25 cellular contexts compared by ENCODE assay signal in genomic region chr9:136187683-136188586, GRCh38. TPM values are rescaled to one million over a fixed set of nuclear protein-coding genes. Genes with fewer than 3 reads are reported as not detected.
"Had no signal": no experiment of that assay in that cellular context is flagged by ENCODE, and none has a peak within 500 bp of the region (broad histone marks: within the 10 kb centered on the region; RNA-seq: fewer than 3 reads in every experiment).

No MANE protein-coding gene starts in this region.

- DNase-seq: activated CD4-positive, alpha-beta T cell treated with anti-CD3 and anti-CD28 coated beads, Interleukin-2, amount 50 U/mL, for 48 hours; activated naive CD8-positive, alpha-beta T cell treated with anti-CD3 and anti-CD28 coated beads for 36 hours; activated T-cell treated with anti-CD3 and anti-CD28 coated beads for 4 hours; amniotic stem cell; dermis blood vessel endothelial cell; effector memory CD8-positive, alpha-beta T cell; foreskin fibroblast; mesenchymal stem cell; naive thymus-derived CD4-positive, alpha-beta T cell; ovary; psoas muscle; right lobe of liver; small intestine; stimulated activated CD4-positive, alpha-beta T cell treated with anti-CD3 and anti-CD28 coated beads, Interleukin-15, amount 100 ng/mL, for 24 hours; stimulated activated CD4-positive, alpha-beta T cell treated with anti-CD3 and anti-CD28 coated beads, Interleukin-2, amount 100 ng/mL, for 48 hours; stomach; trophoblast cell had no signal

- H3K4me2 ChIP-seq: hepatocyte had no signal

- H3K9me3 ChIP-seq: ovary, psoas muscle, right lobe of liver, stomach, vagina had no signal

- H3K4me1 ChIP-seq: psoas muscle, right lobe of liver had no signal

- H3K79me2 ChIP-seq: hepatocyte had no signal

- H3K4me3 ChIP-seq: cardiac muscle cell, hepatocyte, ovary, psoas muscle, right lobe of liver, stomach, vagina had no signal

- H3K27me3 ChIP-seq: ovary had no signal

- H3K27ac ChIP-seq: cardiac muscle cell, hepatocyte, ovary, psoas muscle, right lobe of liver, stomach, vagina had no signal

- ATAC-seq: activated CD4-positive, alpha-beta T cell treated with anti-CD3 and anti-CD28 coated beads for 36 hours; effector memory CD8-positive, alpha-beta T cell; naive thymus-derived CD4-positive, alpha-beta T cell; psoas muscle; right lobe of liver had no signal

- H2AFZ ChIP-seq: hepatocyte had no signal

- H3K36me3 ChIP-seq: cardiac muscle cell, ovary, right lobe of liver, stomach, vagina had no signal

RNA-seq across cellular contexts. Expression of gene LHX3, which starts 17.0 kb away (rescaled TPM):
- total RNA-seq: activated CD4-positive, alpha-beta T cell treated with anti-CD3 and anti-CD28 coated beads for 36 hours; activated naive CD8-positive, alpha-beta T cell treated with anti-CD3 and anti-CD28 coated beads for 36 hours; activated T-helper 1 cell treated with anti-CD3 and anti-CD28 coated beads, Interleukin-12 subunit alpha, Interleukin-12 subunit beta, Interleukin-2, Interleukin-4 antibody, amounts not matched to agents 30 ng/mL and 10 ng/mL and 1 ng/mL, durations not matched to agents 14 hours and 24 hours and 36 hours; cardiac muscle cell; chondrocyte; dermis blood vessel endothelial cell; glomerular endothelial cell; hepatocyte; mucosa of gallbladder; ovary; psoas muscle; right lobe of liver; stomach; vagina had no signal
- polyA plus RNA-seq: cardiac muscle cell; hepatocyte; naive thymus-derived CD4-positive, alpha-beta T cell; ovary; psoas muscle; small intestine; stomach had no signal
